Comparison of ENCODE assay signal across 1 cellular context in the genomic region with DNA sequence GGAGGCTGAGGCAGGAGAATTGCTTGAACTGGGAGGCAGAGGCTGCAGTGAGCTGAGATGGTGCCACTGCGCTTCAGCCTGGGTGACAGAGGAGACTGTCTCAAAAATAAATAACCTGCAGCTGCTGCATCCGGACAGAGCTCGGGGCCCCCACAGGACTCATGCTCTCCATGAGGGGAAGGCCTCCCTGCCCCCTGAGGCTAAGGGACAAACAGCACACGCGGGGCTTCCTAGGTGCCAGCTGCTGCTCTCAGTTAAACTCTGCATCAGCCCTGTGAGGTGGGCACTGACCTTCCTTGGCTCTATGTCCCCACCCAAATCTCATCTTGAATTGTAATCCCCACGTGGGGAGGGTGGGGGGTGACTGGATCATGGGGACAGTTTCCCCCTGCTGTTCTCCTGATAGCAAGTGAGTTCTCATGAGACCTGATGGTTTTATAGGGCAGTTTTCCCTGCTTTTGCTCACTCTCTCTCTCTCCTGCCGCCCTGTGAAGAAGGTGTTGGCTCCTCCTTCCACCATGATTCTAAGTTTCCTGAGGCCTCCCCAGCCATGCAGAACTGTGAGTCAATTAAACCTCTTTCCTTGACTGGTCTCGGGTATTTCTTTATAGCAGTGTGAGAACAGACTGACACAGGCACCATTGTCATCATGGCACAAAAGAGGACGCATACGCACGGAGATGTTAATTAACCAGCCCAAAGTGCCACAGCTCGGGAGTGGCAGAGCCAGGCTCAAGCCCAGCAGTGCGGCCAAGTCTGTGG.
TF ChIP-seq lines count a peak whose summit lies in the region.

No MANE protein-coding gene starts in this region.

TF ChIP-seq in H1, 55 proteins besides CTCF, POLR2A, EP300 and RAD21:
- no peak for TF ChIP-seq KDM5A (IDR thresholded peaks at IDR 0.05; ENCODE audit: low read length)
- no peak for TF ChIP-seq CHD1 (IDR thresholded peaks at IDR 0.05; ENCODE audit: low read depth, low read length)
- no peak for TF ChIP-seq RBBP5 (IDR thresholded peaks at IDR 0.05; ENCODE audit: borderline replicate concordance, low read depth, low read length)
- no peak for TF ChIP-seq ZNF274 (IDR thresholded peaks at IDR 0.05; ENCODE audit: borderline replicate concordance, extremely low read depth, low read length)
- TF ChIP-seq, protein P1, sequence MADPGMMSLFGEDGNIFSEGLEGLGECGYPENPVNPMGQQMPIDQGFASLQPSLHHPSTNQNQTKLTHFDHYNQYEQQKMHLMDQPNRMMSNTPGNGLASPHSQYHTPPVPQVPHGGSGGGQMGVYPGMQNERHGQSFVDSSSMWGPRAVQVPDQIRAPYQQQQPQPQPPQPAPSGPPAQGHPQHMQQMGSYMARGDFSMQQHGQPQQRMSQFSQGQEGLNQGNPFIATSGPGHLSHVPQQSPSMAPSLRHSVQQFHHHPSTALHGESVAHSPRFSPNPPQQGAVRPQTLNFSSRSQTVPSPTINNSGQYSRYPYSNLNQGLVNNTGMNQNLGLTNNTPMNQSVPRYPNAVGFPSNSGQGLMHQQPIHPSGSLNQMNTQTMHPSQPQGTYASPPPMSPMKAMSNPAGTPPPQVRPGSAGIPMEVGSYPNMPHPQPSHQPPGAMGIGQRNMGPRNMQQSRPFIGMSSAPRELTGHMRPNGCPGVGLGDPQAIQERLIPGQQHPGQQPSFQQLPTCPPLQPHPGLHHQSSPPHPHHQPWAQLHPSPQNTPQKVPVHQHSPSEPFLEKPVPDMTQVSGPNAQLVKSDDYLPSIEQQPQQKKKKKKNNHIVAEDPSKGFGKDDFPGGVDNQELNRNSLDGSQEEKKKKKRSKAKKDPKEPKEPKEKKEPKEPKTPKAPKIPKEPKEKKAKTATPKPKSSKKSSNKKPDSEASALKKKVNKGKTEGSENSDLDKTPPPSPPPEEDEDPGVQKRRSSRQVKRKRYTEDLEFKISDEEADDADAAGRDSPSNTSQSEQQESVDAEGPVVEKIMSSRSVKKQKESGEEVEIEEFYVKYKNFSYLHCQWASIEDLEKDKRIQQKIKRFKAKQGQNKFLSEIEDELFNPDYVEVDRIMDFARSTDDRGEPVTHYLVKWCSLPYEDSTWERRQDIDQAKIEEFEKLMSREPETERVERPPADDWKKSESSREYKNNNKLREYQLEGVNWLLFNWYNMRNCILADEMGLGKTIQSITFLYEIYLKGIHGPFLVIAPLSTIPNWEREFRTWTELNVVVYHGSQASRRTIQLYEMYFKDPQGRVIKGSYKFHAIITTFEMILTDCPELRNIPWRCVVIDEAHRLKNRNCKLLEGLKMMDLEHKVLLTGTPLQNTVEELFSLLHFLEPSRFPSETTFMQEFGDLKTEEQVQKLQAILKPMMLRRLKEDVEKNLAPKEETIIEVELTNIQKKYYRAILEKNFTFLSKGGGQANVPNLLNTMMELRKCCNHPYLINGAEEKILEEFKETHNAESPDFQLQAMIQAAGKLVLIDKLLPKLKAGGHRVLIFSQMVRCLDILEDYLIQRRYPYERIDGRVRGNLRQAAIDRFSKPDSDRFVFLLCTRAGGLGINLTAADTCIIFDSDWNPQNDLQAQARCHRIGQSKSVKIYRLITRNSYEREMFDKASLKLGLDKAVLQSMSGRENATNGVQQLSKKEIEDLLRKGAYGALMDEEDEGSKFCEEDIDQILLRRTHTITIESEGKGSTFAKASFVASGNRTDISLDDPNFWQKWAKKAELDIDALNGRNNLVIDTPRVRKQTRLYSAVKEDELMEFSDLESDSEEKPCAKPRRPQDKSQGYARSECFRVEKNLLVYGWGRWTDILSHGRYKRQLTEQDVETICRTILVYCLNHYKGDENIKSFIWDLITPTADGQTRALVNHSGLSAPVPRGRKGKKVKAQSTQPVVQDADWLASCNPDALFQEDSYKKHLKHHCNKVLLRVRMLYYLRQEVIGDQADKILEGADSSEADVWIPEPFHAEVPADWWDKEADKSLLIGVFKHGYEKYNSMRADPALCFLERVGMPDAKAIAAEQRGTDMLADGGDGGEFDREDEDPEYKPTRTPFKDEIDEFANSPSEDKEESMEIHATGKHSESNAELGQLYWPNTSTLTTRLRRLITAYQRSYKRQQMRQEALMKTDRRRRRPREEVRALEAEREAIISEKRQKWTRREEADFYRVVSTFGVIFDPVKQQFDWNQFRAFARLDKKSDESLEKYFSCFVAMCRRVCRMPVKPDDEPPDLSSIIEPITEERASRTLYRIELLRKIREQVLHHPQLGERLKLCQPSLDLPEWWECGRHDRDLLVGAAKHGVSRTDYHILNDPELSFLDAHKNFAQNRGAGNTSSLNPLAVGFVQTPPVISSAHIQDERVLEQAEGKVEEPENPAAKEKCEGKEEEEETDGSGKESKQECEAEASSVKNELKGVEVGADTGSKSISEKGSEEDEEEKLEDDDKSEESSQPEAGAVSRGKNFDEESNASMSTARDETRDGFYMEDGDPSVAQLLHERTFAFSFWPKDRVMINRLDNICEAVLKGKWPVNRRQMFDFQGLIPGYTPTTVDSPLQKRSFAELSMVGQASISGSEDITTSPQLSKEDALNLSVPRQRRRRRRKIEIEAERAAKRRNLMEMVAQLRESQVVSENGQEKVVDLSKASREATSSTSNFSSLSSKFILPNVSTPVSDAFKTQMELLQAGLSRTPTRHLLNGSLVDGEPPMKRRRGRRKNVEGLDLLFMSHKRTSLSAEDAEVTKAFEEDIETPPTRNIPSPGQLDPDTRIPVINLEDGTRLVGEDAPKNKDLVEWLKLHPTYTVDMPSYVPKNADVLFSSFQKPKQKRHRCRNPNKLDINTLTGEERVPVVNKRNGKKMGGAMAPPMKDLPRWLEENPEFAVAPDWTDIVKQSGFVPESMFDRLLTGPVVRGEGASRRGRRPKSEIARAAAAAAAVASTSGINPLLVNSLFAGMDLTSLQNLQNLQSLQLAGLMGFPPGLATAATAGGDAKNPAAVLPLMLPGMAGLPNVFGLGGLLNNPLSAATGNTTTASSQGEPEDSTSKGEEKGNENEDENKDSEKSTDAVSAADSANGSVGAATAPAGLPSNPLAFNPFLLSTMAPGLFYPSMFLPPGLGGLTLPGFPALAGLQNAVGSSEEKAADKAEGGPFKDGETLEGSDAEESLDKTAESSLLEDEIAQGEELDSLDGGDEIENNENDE (IDR thresholded peaks at IDR 0.05; ENCODE audit: insufficient replicate concordance, low read length): no peak
- no peak for TF ChIP-seq RXRA (IDR thresholded peaks at IDR 0.05; ENCODE audit: insufficient read depth, low read depth, low read length)
- no peak for TF ChIP-seq CHD2 (IDR thresholded peaks at IDR 0.05; ENCODE audit: low read length)
- no peak for TF ChIP-seq CREB1 (IDR thresholded peaks at IDR 0.05)
- TF ChIP-seq BRCA1 (IDR thresholded peaks at IDR 0.05; ENCODE audit: low read depth, low read length): no peak
- no peak for TF ChIP-seq POLR2AphosphoS5 (IDR thresholded peaks at IDR 0.05; ENCODE audit: low read depth, low read length)
- no peak for TF ChIP-seq SP4 (IDR thresholded peaks at IDR 0.05; ENCODE audit: low read length)
- TF ChIP-seq HDAC6 (IDR thresholded peaks at IDR 0.05; ENCODE audit: low read depth, low read length): no peak
- TF ChIP-seq HDAC2 (IDR thresholded peaks at IDR 0.05; ENCODE audit: borderline replicate concordance in 1 of 2, low read depth in 2 of 2, low read length in 2 of 2): no peak
- TF ChIP-seq TAF7 (optimal IDR thresholded peaks at IDR 0.05; ENCODE audit: borderline replicate concordance, low read depth, low read length): no peak
- TF ChIP-seq TEAD4 (IDR thresholded peaks at IDR 0.05; ENCODE audit: low read depth, low read length): no peak
- no peak for TF ChIP-seq RNF2 (IDR thresholded peaks at IDR 0.05; ENCODE audit: borderline replicate concordance, low read depth, low read length, missing control alignments, poor library complexity, severe bottlenecking)
- TF ChIP-seq PHF8 (conservative IDR thresholded peaks at IDR 0.05; ENCODE audit: low read depth, low read length): no peak
- TF ChIP-seq EGR1 (IDR thresholded peaks at IDR 0.05; ENCODE audit: borderline replicate concordance, low read depth, low read length): no peak
